18 cellular contexts compared by ENCODE assay signal in genomic region chr19:40724848-40725247, GRCh38. TPM values are rescaled to one million over a fixed set of nuclear protein-coding genes. Genes with fewer than 3 reads are reported as not detected.
DNase-seq lines count a peak whose midpoint lies in the region; ATAC-seq and TF ChIP-seq lines count a peak whose summit lies in the region.
"Had no signal": no experiment of that assay in that cellular context is flagged by ENCODE, and none has a peak within 500 bp of the region (broad histone marks: within the 10 kb centered on the region; RNA-seq: fewer than 3 reads in every experiment).

No MANE protein-coding gene starts in this region.

- H3K27me3 Mint-ChIP-seq in activated CD8-positive, alpha-beta memory T cell treated with anti-CD3 and anti-CD28 coated beads, Interleukin-2, amount 10 ng/mL, durations not matched to agents 7 days and 5 days, result no peaks in the 10 kb centered on the region
- H3K27me3 Mint-ChIP-seq in activated T-helper 17 cell treated with anti-CD3 and anti-CD28 coated beads, Interleukin-2, amount 50 U/mL, for 72 hours, result no peaks in the 10 kb centered on the region
- no peaks in the 10 kb centered on the region for H3K27me3 Mint-ChIP-seq in stimulated activated naive CD8-positive, alpha-beta T cell treated with anti-CD3 and anti-CD28 coated beads, Interleukin-15, Interleukin-2, amounts not matched to agents 100 ng/mL and 50 ng/mL, for 24 hours
- H3K27me3 Mint-ChIP-seq: CD4-positive, alpha-beta T cell had no signal

- BruUV-seq in OCI-LY7 (replicated peaks; lab: Mats Ljungman, UMichigan), result no TSS peak

- ATAC-seq in activated CD8-positive, alpha-beta memory T cell treated with anti-CD3 and anti-CD28 coated beads, Interleukin-2, amount 10 ng/mL, durations not matched to agents 7 days and 5 days, result peak; percentile 54
- ATAC-seq in activated T-helper 17 cell treated with anti-CD3 and anti-CD28 coated beads, Interleukin-2, amount 50 U/mL, for 72 hours (replicated peaks), result peak; percentile 90

- no peaks in the 10 kb centered on the region; the same call in 1 of the 2 replicates for H3K79me2 ChIP-seq in OCI-LY7 (ENCODE audit: insufficient read depth, low read depth, low read length)

- H3K27ac ChIP-seq in RWPE1 (peak overlapping the region; percentile 26), OCI-LY7 (ENCODE audit: low read depth, low read length, poor library complexity, severe bottlenecking) (no peak overlapping the region)
- H3K27ac ChIP-seq: PC-9 had no signal

- no peak for DNase-seq in activated CD8-positive, alpha-beta memory T cell treated with anti-CD3 and anti-CD28 coated beads, Interleukin-2, amount 10 ng/mL, durations not matched to agents 7 days and 5 days
- DNase-seq in activated CD8-positive, alpha-beta memory T cell treated with anti-CD3 and anti-CD28 coated beads, Interleukin-2, amount 50 U/mL, for 4 hours, result no peak
- DNase-seq in RWPE1 (ENCODE audit: low spot score), result no peak
- DNase-seq in NCI-H2029 treated with DMSO at 0.1 percent for 48 hours (lab: John Stamatoyannopoulos, UW), result no peak
- DNase-seq in OCI-LY7 (ENCODE audit: low spot score), result no peak
- DNase-seq: ACHN; CD4-positive, alpha-beta T cell; DMS79 treated with DMSO at 0.1 percent for 48 hours; GF-D8; HCEC 1CT; MM.1S; NCI-H1105; NCI-H1694 treated with DMSO at 0.1 percent for 48 hours; NCI-H446; NCI-H748 treated with DMSO at 0.1 percent for 48 hours; PC-9 had no signal

- H2AFZ ChIP-seq in OCI-LY7 (ENCODE audit: low read length), result no peak overlapping the region
- H2AFZ ChIP-seq: PC-9 had no signal

- no peak overlapping the region for H3K27ac Mint-ChIP-seq in activated CD8-positive, alpha-beta memory T cell treated with anti-CD3 and anti-CD28 coated beads, Interleukin-2, amount 10 ng/mL, durations not matched to agents 7 days and 5 days
- peak overlapping the region; percentile 87 for H3K27ac Mint-ChIP-seq in activated T-helper 17 cell treated with anti-CD3 and anti-CD28 coated beads, Interleukin-2, amount 50 U/mL, for 72 hours
- peak overlapping the region; percentile 56 for H3K27ac Mint-ChIP-seq in stimulated activated naive CD8-positive, alpha-beta T cell treated with anti-CD3 and anti-CD28 coated beads, Interleukin-15, Interleukin-2, amounts not matched to agents 100 ng/mL and 50 ng/mL, for 24 hours
- H3K27ac Mint-ChIP-seq: CD4-positive, alpha-beta T cell had no signal

- no peaks in the 10 kb centered on the region for H3K9me3 Mint-ChIP-seq in activated CD8-positive, alpha-beta memory T cell treated with anti-CD3 and anti-CD28 coated beads, Interleukin-2, amount 10 ng/mL, durations not matched to agents 7 days and 5 days (ENCODE audit: low read depth)
- H3K9me3 Mint-ChIP-seq in activated T-helper 17 cell treated with anti-CD3 and anti-CD28 coated beads, Interleukin-2, amount 50 U/mL, for 72 hours, result no peaks in the 10 kb centered on the region
- H3K9me3 Mint-ChIP-seq in stimulated activated naive CD8-positive, alpha-beta T cell treated with anti-CD3 and anti-CD28 coated beads, Interleukin-15, Interleukin-2, amounts not matched to agents 100 ng/mL and 50 ng/mL, for 24 hours, result no peaks in the 10 kb centered on the region
- H3K9me3 Mint-ChIP-seq: CD4-positive, alpha-beta T cell had no signal

- peaks cover 28% of the 10 kb centered on the region for H3K4me1 Mint-ChIP-seq in activated CD8-positive, alpha-beta memory T cell treated with anti-CD3 and anti-CD28 coated beads, Interleukin-2, amount 10 ng/mL, durations not matched to agents 7 days and 5 days
- peaks cover 30% of the 10 kb centered on the region for H3K4me1 Mint-ChIP-seq in activated T-helper 17 cell treated with anti-CD3 and anti-CD28 coated beads, Interleukin-2, amount 50 U/mL, for 72 hours
- peaks cover 40% of the 10 kb centered on the region for H3K4me1 Mint-ChIP-seq in stimulated activated naive CD8-positive, alpha-beta T cell treated with anti-CD3 and anti-CD28 coated beads, Interleukin-15, Interleukin-2, amounts not matched to agents 100 ng/mL and 50 ng/mL, for 24 hours (ENCODE audit: low read depth)

- H3K4me3 Mint-ChIP-seq in activated CD8-positive, alpha-beta memory T cell treated with anti-CD3 and anti-CD28 coated beads, Interleukin-2, amount 10 ng/mL, durations not matched to agents 7 days and 5 days, result no peak overlapping the region
- H3K4me3 Mint-ChIP-seq in activated T-helper 17 cell treated with anti-CD3 and anti-CD28 coated beads, Interleukin-2, amount 50 U/mL, for 72 hours, result peak overlapping the region; percentile 57
- no peak overlapping the region for H3K4me3 Mint-ChIP-seq in stimulated activated naive CD8-positive, alpha-beta T cell treated with anti-CD3 and anti-CD28 coated beads, Interleukin-15, Interleukin-2, amounts not matched to agents 100 ng/mL and 50 ng/mL, for 24 hours
- H3K4me3 Mint-ChIP-seq: CD4-positive, alpha-beta T cell had no signal

- no peaks in the 10 kb centered on the region for H3K4me1 ChIP-seq in OCI-LY7 (ENCODE audit: insufficient read depth, low read length, poor library complexity, severe bottlenecking)

- CTCF ChIA-PET in activated CD8-positive, alpha-beta memory T cell treated with anti-CD3 and anti-CD28 coated beads, Interleukin-2, amount 10 ng/mL, durations not matched to agents 7 days and 5 days (lab: Charles Lee), result no interaction called here
- CTCF ChIA-PET in RWPE1 (lab: Yijun Ruan, JAX), result no interaction called here
- CTCF ChIA-PET in OCI-LY7 (lab: Charles Lee; ENCODE audit: unreplicated experiment), result interaction anchor here (1.1 kb wide), 1 partner anchor 11 kb away, joined by 4 read pairs; no protein-coding TSS in a partner anchor

- intact Hi-C loops in OCI-LY7 (cut with micrococcal nuclease; ENCODE audit: unreplicated experiment), result no loop called here

- no peaks in the 10 kb centered on the region for H3K9me2 ChIP-seq in OCI-LY7 (ENCODE audit: insufficient read depth, low read length)

- peaks cover 18% of the 10 kb centered on the region for H3K36me3 Mint-ChIP-seq in activated CD8-positive, alpha-beta memory T cell treated with anti-CD3 and anti-CD28 coated beads, Interleukin-2, amount 10 ng/mL, durations not matched to agents 7 days and 5 days
- H3K36me3 Mint-ChIP-seq in activated T-helper 17 cell treated with anti-CD3 and anti-CD28 coated beads, Interleukin-2, amount 50 U/mL, for 72 hours (ENCODE audit: low read depth), result peaks cover 92% of the 10 kb centered on the region
- peaks cover 28% of the 10 kb centered on the region for H3K36me3 Mint-ChIP-seq in stimulated activated naive CD8-positive, alpha-beta T cell treated with anti-CD3 and anti-CD28 coated beads, Interleukin-15, Interleukin-2, amounts not matched to agents 100 ng/mL and 50 ng/mL, for 24 hours (ENCODE audit: low read depth)

- no peak overlapping the region for H3K4me2 ChIP-seq in OCI-LY7 (ENCODE audit: low read length)
- H3K4me2 ChIP-seq: PC-9 had no signal

- POLR2A ChIA-PET in RWPE1 (lab: Yijun Ruan, JAX; ENCODE audit: low non-redundant PET) (interaction anchor here (0.6 kb wide), 1 partner anchor 8 kb away, joined by 3 read pairs; the partner anchor contains the start of genes COQ8B and ITPKC), OCI-LY7 (lab: Charles Lee) (no interaction called here)

- no peaks in the 10 kb centered on the region for H3K9me3 ChIP-seq in OCI-LY7 (ENCODE audit: low read length)

- H3K4me3 ChIP-seq in OCI-LY7 (ENCODE audit: low read depth, low read length, poor library complexity, severe bottlenecking), result no peak overlapping the region
- H3K4me3 ChIP-seq: PC-9 had no signal

- H3K36me3 ChIP-seq in OCI-LY7 (ENCODE audit: insufficient read depth, low read length), result peaks cover 7% of the 10 kb centered on the region; the same call in 1 of the 2 replicates

- no peak for TF ChIP-seq CTCF in RWPE1 (conservative IDR thresholded peaks at IDR 0.05; ENCODE audit: low read depth)
- TF ChIP-seq CTCF in OCI-LY7 (conservative IDR thresholded peaks at IDR 0.05; ENCODE audit: low read length), result no peak

- no peaks in the 10 kb centered on the region for H4K20me1 ChIP-seq in OCI-LY7 (ENCODE audit: insufficient read depth, low read length)

RNA-seq across cellular contexts. Expression of gene ITPKC, which starts 7.9 kb away (rescaled TPM):
- total RNA-seq in activated CD8-positive, alpha-beta memory T cell treated with anti-CD3 and anti-CD28 coated beads, Interleukin-2, amount 10 ng/mL, durations not matched to agents 7 days and 5 days, result 1 to 10 TPM; 5.6 to 5.8 TPM
- total RNA-seq in activated T-helper 17 cell treated with anti-CD3 and anti-CD28 coated beads, Interleukin-2, amount 50 U/mL, for 72 hours, result 10 to 100 TPM in 1 of 2 donors, 1 to 10 TPM in 1; 7.0 to 14.5 TPM
- 4.0 and 6.5 TPM in 2 replicates for total RNA-seq in OCI-LY7 (2014; rRNA removed; shearing (Covaris generic))
- 5.2 and 5.5 TPM in 2 replicates for total RNA-seq in OCI-LY7 (2022)

RNA-seq across cellular contexts. Expression of gene COQ8B, which starts 8.2 kb away (rescaled TPM):
- 10 to 100 TPM; 28.0 to 30.9 TPM for total RNA-seq in activated CD8-positive, alpha-beta memory T cell treated with anti-CD3 and anti-CD28 coated beads, Interleukin-2, amount 10 ng/mL, durations not matched to agents 7 days and 5 days
- 10 to 100 TPM; 31.0 to 54.8 TPM for total RNA-seq in activated T-helper 17 cell treated with anti-CD3 and anti-CD28 coated beads, Interleukin-2, amount 50 U/mL, for 72 hours
- 34.9 and 39.3 TPM in 2 replicates for total RNA-seq in OCI-LY7 (2014; rRNA removed; shearing (Covaris generic))
- total RNA-seq in OCI-LY7 (2022), result 32.5 and 34.6 TPM in 2 replicates

RNA-seq across cellular contexts. Expression of gene ACTMAP, which starts 25.4 kb away (rescaled TPM):
- total RNA-seq in activated CD8-positive, alpha-beta memory T cell treated with anti-CD3 and anti-CD28 coated beads, Interleukin-2, amount 10 ng/mL, durations not matched to agents 7 days and 5 days, result 10 to 100 TPM; 13.7 to 18.2 TPM
- total RNA-seq in activated T-helper 17 cell treated with anti-CD3 and anti-CD28 coated beads, Interleukin-2, amount 50 U/mL, for 72 hours, result 10 to 100 TPM; 13.0 to 16.6 TPM
- 3.3 and 5.0 TPM in 2 replicates for total RNA-seq in OCI-LY7 (2014; rRNA removed; shearing (Covaris generic))
- total RNA-seq in OCI-LY7 (2022), result 52.1 and 54.8 TPM in 2 replicates

RNA-seq across cellular contexts. Expression of gene SNRPA, which starts 26.2 kb away (rescaled TPM):
- 100 to 1,000 TPM; 176 to 193 TPM for total RNA-seq in activated CD8-positive, alpha-beta memory T cell treated with anti-CD3 and anti-CD28 coated beads, Interleukin-2, amount 10 ng/mL, durations not matched to agents 7 days and 5 days
- 100 to 1,000 TPM; 171 to 175 TPM for total RNA-seq in activated T-helper 17 cell treated with anti-CD3 and anti-CD28 coated beads, Interleukin-2, amount 50 U/mL, for 72 hours
- total RNA-seq in OCI-LY7 (2014; rRNA removed; shearing (Covaris generic)), result 315 and 328 TPM in 2 replicates
- total RNA-seq in OCI-LY7 (2022), result 214 and 244 TPM in 2 replicates

RNA-seq across cellular contexts. Expression of gene NUMBL, which starts 34.4 kb away (rescaled TPM):
- 1 to 10 TPM; 6.4 to 7.2 TPM for total RNA-seq in activated CD8-positive, alpha-beta memory T cell treated with anti-CD3 and anti-CD28 coated beads, Interleukin-2, amount 10 ng/mL, durations not matched to agents 7 days and 5 days
- 10 to 100 TPM; 16.4 to 37.3 TPM for total RNA-seq in activated T-helper 17 cell treated with anti-CD3 and anti-CD28 coated beads, Interleukin-2, amount 50 U/mL, for 72 hours
- total RNA-seq in OCI-LY7 (2014; rRNA removed; shearing (Covaris generic)), result 4.1 and 4.9 TPM in 2 replicates
- total RNA-seq in OCI-LY7 (2022), result 7.1 and 8.9 TPM in 2 replicates
